In genomic region chr3:46936733-46937250, GRCh38 we compare ENCODE assay signal across 11 cellular contexts. TPM values are rescaled to one million over a fixed set of nuclear protein-coding genes. Genes with fewer than 3 reads are reported as not detected.
A peak's percentile ranks its signal among the peaks of the same experiment; 100 is the strongest.
DNase-seq lines count a peak whose midpoint lies in the region; ATAC-seq, FAIRE-seq and TF ChIP-seq lines count a peak whose summit lies in the region.
"Had no signal": no experiment of that assay in that cellular context is flagged by ENCODE, and none has a peak within 500 bp of the region (broad histone marks: within the 10 kb centered on the region; RNA-seq: fewer than 3 reads in every experiment).

No MANE protein-coding gene starts in this region.

- no peaks in the 10 kb centered on the region for H3K9me3 Mint-ChIP-seq in stimulated activated naive CD8-positive, alpha-beta T cell treated with anti-CD3 and anti-CD28 coated beads, Interleukin-15, amount 100 ng/mL, for 72 hours
- H3K9me3 Mint-ChIP-seq in natural killer cell = no peaks in the 10 kb centered on the region

- H3K4me1 Mint-ChIP-seq in stimulated activated naive CD8-positive, alpha-beta T cell treated with anti-CD3 and anti-CD28 coated beads, Interleukin-15, amount 100 ng/mL, for 72 hours = peaks cover 77% of the 10 kb centered on the region
- H3K4me1 Mint-ChIP-seq in natural killer cell = peaks cover 57 to 59% of the 10 kb centered on the region in 2 donors

- H3K27ac Mint-ChIP-seq in stimulated activated naive CD8-positive, alpha-beta T cell treated with anti-CD3 and anti-CD28 coated beads, Interleukin-15, amount 100 ng/mL, for 72 hours = peak overlapping the region; percentile 45 to 57
- peak overlapping the region; percentile 38 to 50 for H3K27ac Mint-ChIP-seq in natural killer cell

- no peaks in the 10 kb centered on the region for H3K27me3 Mint-ChIP-seq in stimulated activated naive CD8-positive, alpha-beta T cell treated with anti-CD3 and anti-CD28 coated beads, Interleukin-15, amount 100 ng/mL, for 72 hours
- no peaks in the 10 kb centered on the region for H3K27me3 Mint-ChIP-seq in natural killer cell (ENCODE audit: low read depth in 2 of 2)

- peaks cover 13% of the 10 kb centered on the region for H3K36me3 Mint-ChIP-seq in natural killer cell

- TF ChIP-seq CTCF in coronary artery (IDR thresholded peaks at IDR 0.05) (no peak), natural killer cell (IDR thresholded peaks at IDR 0.05) (no peak)

- intact Hi-C loops in natural killer cell (cut with micrococcal nuclease) = no loop called here

- H3K4me3 Mint-ChIP-seq in stimulated activated naive CD8-positive, alpha-beta T cell treated with anti-CD3 and anti-CD28 coated beads, Interleukin-15, amount 100 ng/mL, for 72 hours = no peak overlapping the region
- H3K4me3 Mint-ChIP-seq in natural killer cell = peak overlapping the region; percentile 17

- no peak for TF ChIP-seq POLR2A in GM12892 (IDR thresholded peaks at IDR 0.05; ENCODE audit: low read depth, low read length)

- no peak for ATAC-seq in stimulated activated naive CD8-positive, alpha-beta T cell treated with anti-CD3 and anti-CD28 coated beads, Interleukin-15, amount 100 ng/mL, for 72 hours
- no peak for ATAC-seq in stimulated activated naive CD8-positive, alpha-beta T cell treated with anti-CD3 and anti-CD28 coated beads, Interleukin-15, Interleukin-2, amounts not matched to agents 100 U/mL and 50 U/mL, for 24 hours
- no peak for ATAC-seq in natural killer cell
- ATAC-seq in GM18858 (IDR thresholded peaks at IDR 0.05; ENCODE audit: unreplicated experiment) = no peak

- DNase-seq in stimulated activated naive CD8-positive, alpha-beta T cell treated with anti-CD3 and anti-CD28 coated beads, Interleukin-15, amount 100 ng/mL, for 72 hours = no peak
- no peak for DNase-seq in stimulated activated naive CD8-positive, alpha-beta T cell treated with anti-CD3 and anti-CD28 coated beads, Interleukin-15, Interleukin-2, amounts not matched to agents 100 U/mL and 50 U/mL, for 24 hours
- DNase-seq in coronary artery (ENCODE audit: low spot score) (no peak), natural killer cell (no peak), GM12892 (ENCODE audit: insufficient read length) (no peak), Ammon's horn (ENCODE audit: low spot score) (no peak)
- DNase-seq in stimulated activated CD4-positive, alpha-beta T cell treated with anti-CD3 and anti-CD28 coated beads, Interleukin-4, amount 100 ng/mL, for 24 hours = no peak
- DNase-seq: NCI-H1417; stimulated activated CD8-positive, alpha-beta memory T cell treated with anti-CD3 and anti-CD28 coated beads, Interleukin-4, amount 100 ng/mL, for 48 hours had no signal

- FAIRE-seq in GM12892 (lab: Jason Lieb, UNC) = no peak

- H3K4me3 ChIP-seq in coronary artery = no peak overlapping the region
- H3K4me3 ChIP-seq: prostate gland had no signal

- H3K27ac ChIP-seq in coronary artery = peak overlapping the region; percentile 86 to 98

RNA-seq across cellular contexts. Expression of gene CCDC12, which starts 39.8 kb away (rescaled TPM):
- total RNA-seq in natural killer cell = 100 to 1,000 TPM; 104 to 114 (median 111) TPM
- 48.6 TPM for polyA plus RNA-seq in GM12892 (2012; ENCODE audit: missing spikeins)

RNA-seq across cellular contexts. Expression of gene NBEAL2, which starts 42.7 kb away (rescaled TPM):
- total RNA-seq in natural killer cell = 100 to 1,000 TPM; 453 to 536 (median 532) TPM
- 79.6 TPM for polyA plus RNA-seq in GM12892 (2012; ENCODE audit: missing spikeins)

RNA-seq across cellular contexts. Expression of gene PTH1R, which starts 59.3 kb away (rescaled TPM):
- not detected for total RNA-seq in natural killer cell
- not detected for polyA plus RNA-seq in GM12892 (2012; ENCODE audit: missing spikeins)
